1 cellular context compared by ENCODE assay signal in genomic region chr6:34370371-34370770, GRCh38.
TF ChIP-seq lines count a peak whose summit lies in the region.

No MANE protein-coding gene starts in this region.

TF ChIP-seq in GM23338, 12 proteins besides CTCF, POLR2A, EP300 and RAD21 (continued from another document):
- TF ChIP-seq NANOG (IDR thresholded peaks at IDR 0.05; ENCODE audit: borderline replicate concordance) (no peak), ZNF331 (CRISPR knock-in tag; IDR thresholded peaks at IDR 0.05; ENCODE audit: low read depth) (no peak), EZH2 (IDR thresholded peaks at IDR 0.05; ENCODE audit: low read depth, unreplicated experiment) (no peak), POLR2AphosphoS5 (IDR thresholded peaks at IDR 0.05; ENCODE audit: low read depth) (no peak)
